ENCODE assay signal across 8 cellular contexts in genomic region chr11:65135633-65136145, GRCh38. TPM values are rescaled to one million over a fixed set of nuclear protein-coding genes. Genes with fewer than 3 reads are reported as not detected.
DNase-seq lines count a peak whose midpoint lies in the region; ATAC-seq and TF ChIP-seq lines count a peak whose summit lies in the region.

No MANE protein-coding gene starts in this region.

- in situ Hi-C loops in brain microvascular endothelial cell (cut with HindIII; ENCODE audit: low pct_ligation_motif_present, low sequenced_read_pairs), result no loop called here

- H3K4me2 ChIP-seq in mesenchymal stem cell (ENCODE audit: low read length, poor library complexity, severe bottlenecking), result peak overlapping the region; percentile 91

- peak overlapping the region; percentile 99 for H3K9ac ChIP-seq in mesenchymal stem cell (ENCODE audit: low read length)

- H3K18ac ChIP-seq in mesenchymal stem cell (ENCODE audit: low read depth in 1 of 2, low read length in 2 of 2), result no peak overlapping the region

- H3K27me3 ChIP-seq in left ventricle myocardium inferior (ENCODE audit: low read depth), result no peaks in the 10 kb centered on the region
- H3K27me3 ChIP-seq in brain microvascular endothelial cell (replicated peaks), result no peaks in the 10 kb centered on the region
- no peaks in the 10 kb centered on the region for H3K27me3 ChIP-seq in mesenchymal stem cell (ENCODE audit: control insufficient read depth in 1 of 2, insufficient read depth in 1 of 2, low read length in 2 of 2)

- H3K27ac ChIP-seq in left ventricle myocardium inferior (replicated peaks), result peak overlapping the region; percentile 100
- H3K27ac ChIP-seq in brain microvascular endothelial cell, result no peak overlapping the region
- no peak overlapping the region for H3K27ac ChIP-seq in mesenchymal stem cell (ENCODE audit: low read length, poor library complexity, severe bottlenecking)
- H3K27ac ChIP-seq in urinary bladder (ENCODE audit: low read depth), result peak overlapping the region; percentile 62

- H4K91ac ChIP-seq in mesenchymal stem cell (ENCODE audit: low read length), result no peak overlapping the region

- peaks cover 35% of the 10 kb centered on the region for H3K4me1 ChIP-seq in left ventricle myocardium inferior
- peaks cover 23% of the 10 kb centered on the region for H3K4me1 ChIP-seq in mesenchymal stem cell (ENCODE audit: control insufficient read depth, insufficient read depth, low read depth, low read length)
- no peaks in the 10 kb centered on the region for H3K4me1 ChIP-seq in urinary bladder (ENCODE audit: insufficient read depth)

- H3K14ac ChIP-seq in mesenchymal stem cell (ENCODE audit: low read length in 2 of 2), result no peak overlapping the region

- intact Hi-C loops in left ventricle myocardium inferior (cut with micrococcal nuclease), result no loop called here
- intact Hi-C loops in left ventricle myocardium superior (cut with micrococcal nuclease), result no loop called here

- 63% methylated on average over 11 of the region's 11 CpGs for WGBS in mesenchymal stem cell
- WGBS in urinary bladder, result 46% methylated on average over 11 of the region's 11 CpGs

- no peak overlapping the region for H3K23ac ChIP-seq in mesenchymal stem cell (ENCODE audit: low read length in 2 of 2)

- H2BK120ac ChIP-seq in mesenchymal stem cell (ENCODE audit: low read depth, low read length), result no peak overlapping the region

- H2BK5ac ChIP-seq in mesenchymal stem cell (ENCODE audit: low read depth, low read length, poor library complexity, severe bottlenecking), result no peak overlapping the region

- H3K79me1 ChIP-seq in mesenchymal stem cell (replicated peaks; ENCODE audit: low read length, poor library complexity, severe bottlenecking), result peaks cover 14% of the 10 kb centered on the region

- H3K4me3 ChIP-seq in left ventricle myocardium inferior (peak overlapping the region; percentile 99), brain microvascular endothelial cell (ENCODE audit: low read depth, low read length) (peak overlapping the region; percentile 94), mesenchymal stem cell (ENCODE audit: insufficient read depth in 1 of 2, low read depth in 1 of 2, low read length in 2 of 2) (peak overlapping the region in 1 of 2 experiments; percentile 93), urinary bladder (ENCODE audit: low read depth, low read length) (peak overlapping the region; percentile 87)

- H3K9me3 ChIP-seq in left ventricle myocardium inferior (replicated peaks) (no peaks in the 10 kb centered on the region), mesenchymal stem cell (ENCODE audit: control insufficient read depth, low read length) (no peaks in the 10 kb centered on the region)

- peak overlapping the region; percentile 93 for H4K8ac ChIP-seq in mesenchymal stem cell (ENCODE audit: low read length)

- TF ChIP-seq CTCF in left ventricle myocardium inferior (IDR thresholded peaks at IDR 0.05; ENCODE audit: borderline replicate concordance) (no peak), brain microvascular endothelial cell (IDR thresholded peaks at IDR 0.05; ENCODE audit: low read depth, low read length, missing control alignments) (no peak), GM10266 (IDR thresholded peaks at IDR 0.05; ENCODE audit: control insufficient read depth, insufficient read depth, low read depth, missing control alignments) (no peak)

- DNase-seq in left ventricle myocardium inferior (no peak), left ventricle myocardium superior (no peak), brain microvascular endothelial cell (no peak), mesenchymal stem cell (no peak), GM10266 (ENCODE audit: extremely low spot score) (no peak)
- DNase-seq in effector CD4-positive, alpha-beta T cell, result no peak

- H2BK12ac ChIP-seq in mesenchymal stem cell (ENCODE audit: low read length in 2 of 2), result no peak overlapping the region

- H2AFZ ChIP-seq in mesenchymal stem cell (ENCODE audit: low read depth, low read length), result no peak overlapping the region

- H3K36me3 ChIP-seq in left ventricle myocardium inferior (peaks cover 24% of the 10 kb centered on the region), brain microvascular endothelial cell (replicated peaks) (peaks cover 23% of the 10 kb centered on the region), mesenchymal stem cell (ENCODE audit: control insufficient read depth in 1 of 2, insufficient read depth in 2 of 2, low read depth in 1 of 2, low read length in 2 of 2) (peaks cover 22 to 24% of the 10 kb centered on the region in 2 experiments), urinary bladder (ENCODE audit: insufficient read depth) (peaks cover 4% of the 10 kb centered on the region)

- H3K4ac ChIP-seq in mesenchymal stem cell (ENCODE audit: low read depth in 1 of 2, low read length in 2 of 2), result no peak overlapping the region

- no peak overlapping the region for H2AK5ac ChIP-seq in mesenchymal stem cell (ENCODE audit: low read length, severe bottlenecking)

- no peak overlapping the region for H2BK15ac ChIP-seq in mesenchymal stem cell (ENCODE audit: low read depth, poor library complexity, severe bottlenecking)

- no peak for ATAC-seq in left ventricle myocardium superior
- no peak for ATAC-seq in HG03378 (IDR thresholded peaks at IDR 0.05; ENCODE audit: unreplicated experiment)

RNA-seq across cellular contexts. Expression of gene SYVN1, which starts 1.4 kb away (rescaled TPM):
- total RNA-seq in left ventricle myocardium inferior (25.6 TPM), left ventricle myocardium superior (38.6 TPM), urinary bladder (16.2 TPM)
- 33.9 TPM for polyA plus RNA-seq in mesenchymal stem cell (2013, experiment 1 of 2)
- polyA plus RNA-seq in mesenchymal stem cell (2013, experiment 2 of 2), result 33.2 TPM
- polyA plus RNA-seq in urinary bladder, result 29.3 TPM

RNA-seq across cellular contexts. Expression of gene MRPL49, which starts 13.6 kb away (rescaled TPM):
- 32.1 TPM for total RNA-seq in left ventricle myocardium inferior
- total RNA-seq in left ventricle myocardium superior, result 33.7 TPM
- polyA plus RNA-seq in mesenchymal stem cell (2013, experiment 1 of 2), result 34.0 TPM
- polyA plus RNA-seq in mesenchymal stem cell (2013, experiment 2 of 2), result 33.7 TPM
- 26.8 TPM for total RNA-seq in urinary bladder
- polyA plus RNA-seq in urinary bladder, result 55.6 TPM

RNA-seq across cellular contexts. Expression of gene FAU, which starts 13.8 kb away (rescaled TPM):
- 629 TPM for total RNA-seq in left ventricle myocardium inferior
- total RNA-seq in left ventricle myocardium superior, result 724 TPM
- 1,069 TPM for polyA plus RNA-seq in mesenchymal stem cell (2013, experiment 1 of 2)
- 1,068 TPM for polyA plus RNA-seq in mesenchymal stem cell (2013, experiment 2 of 2)
- 177 TPM for total RNA-seq in urinary bladder
- polyA plus RNA-seq in urinary bladder, result 1,282 TPM

RNA-seq across cellular contexts. Expression of gene ZNHIT2, which starts 18.2 kb away (rescaled TPM):
- total RNA-seq in left ventricle myocardium inferior (6.1 TPM), left ventricle myocardium superior (5.5 TPM), urinary bladder (2.6 TPM)
- polyA plus RNA-seq in mesenchymal stem cell (2013, experiment 1 of 2), result 5.1 TPM
- 5.0 TPM for polyA plus RNA-seq in mesenchymal stem cell (2013, experiment 2 of 2)
- 19.8 TPM for polyA plus RNA-seq in urinary bladder

RNA-seq across cellular contexts. Expression of gene TM7SF2, which starts 24.0 kb away (rescaled TPM):
- total RNA-seq in left ventricle myocardium inferior (56.7 TPM), left ventricle myocardium superior (112 TPM), urinary bladder (9.6 TPM)
- 37.6 TPM for polyA plus RNA-seq in mesenchymal stem cell (2013, experiment 1 of 2)
- 37.2 TPM for polyA plus RNA-seq in mesenchymal stem cell (2013, experiment 2 of 2)
- 12.1 TPM for polyA plus RNA-seq in urinary bladder

Comparison
In these comparisons a context has a peak if more than half of its experiments do, and no peak if none do; other contexts are left out.
1. H3K27ac ChIP-seq: peak in left ventricle myocardium inferior (single experiment) and urinary bladder (single experiment); none in brain microvascular endothelial cell (single experiment) and mesenchymal stem cell (single experiment).